2 cellular contexts compared by ENCODE assay signal in genomic region chr10:71981868-71982230, GRCh38.
TF ChIP-seq lines count a peak whose summit lies in the region.

No MANE protein-coding gene starts in this region.

TF ChIP-seq in HEK293, 187 proteins besides CTCF, POLR2A, EP300 and RAD21:
- TF ChIP-seq ZNF692 (tag by site-specific recombination; IDR thresholded peaks at IDR 0.05) (peak; percentile 43; the same call in 1 of the 2 replicates), ZBTB49 (tag by site-specific recombination; IDR thresholded peaks at IDR 0.05; ENCODE audit: low read depth) (no peak), PRDM10 (tag by site-specific recombination; IDR thresholded peaks at IDR 0.05) (peak; percentile 91), ZNF514 (tag by site-specific recombination; IDR thresholded peaks at IDR 0.05) (no peak), SCRT2 (tag by site-specific recombination; IDR thresholded peaks at IDR 0.05) (0 out of 2 replicates have a peak, but pooled peaks have one; percentile 24), ZBTB48 (tag by site-specific recombination; IDR thresholded peaks at IDR 0.05) (peak; percentile 31; the same call in 1 of the 2 replicates)
TF ChIP-seq in HEK293: peak in this region for 4.

TF ChIP-seq in GM12878, 131 proteins besides CTCF, POLR2A, EP300 and RAD21:
- TF ChIP-seq IKZF2 (IDR thresholded peaks at IDR 0.05) (peak in 1 of 2 experiments; percentile 25; a peak in 1 of 4 replicates), RFX5 (IDR thresholded peaks at IDR 0.05; ENCODE audit: low read depth, low read length) (no peak)
